8 cellular contexts compared by ENCODE assay signal in genomic region chr9:121286688-121286972, GRCh38. TPM values are rescaled to one million over a fixed set of nuclear protein-coding genes. Genes with fewer than 3 reads are reported as not detected.
DNase-seq lines count a peak whose midpoint lies in the region; ATAC-seq and TF ChIP-seq lines count a peak whose summit lies in the region.

No MANE protein-coding gene starts in this region.

- H3K27me3 Mint-ChIP-seq in chondrocyte (ENCODE audit: low read depth) (no peaks in the 10 kb centered on the region), mesothelial cell of epicardium (ENCODE audit: low read depth) (no peaks in the 10 kb centered on the region)

- H3K4me3 Mint-ChIP-seq in chondrocyte (ENCODE audit: unreplicated experiment) = no peak overlapping the region
- no peak overlapping the region for H3K4me3 Mint-ChIP-seq in mesothelial cell of epicardium

- in situ Hi-C loops in Panc1 (cut with HindIII; ENCODE audit: low pct_unique_long_range_greater_than_20kb, low sequenced_read_pairs) = no loop called here

- H3K36me3 Mint-ChIP-seq in chondrocyte (ENCODE audit: low read depth) (peaks cover 14% of the 10 kb centered on the region), mesothelial cell of epicardium (peaks cover 2% of the 10 kb centered on the region)

- TF ChIP-seq CTCF in Panc1 (IDR thresholded peaks at IDR 0.05) (no peak), chondrocyte (IDR thresholded peaks at IDR 0.05) (no peak), mesothelial cell of epicardium (IDR thresholded peaks at IDR 0.05; ENCODE audit: unreplicated experiment) (no peak)

- DNase-seq in Panc1 (ENCODE audit: low read depth, low spot score) (no peak), chondrocyte (ENCODE audit: low spot score) (no peak), mesothelial cell of epicardium (ENCODE audit: low spot score in 2 of 2, unreplicated experiment in 2 of 2) (no peak), AG20443 (ENCODE audit: low spot score) (no peak), NCI-H524 (lab: John Stamatoyannopoulos, UW) (no peak)

- peak overlapping the region in 1 of 2 experiments; percentile 18; a peak in 1 of 4 replicates for H3K4me3 ChIP-seq in Panc1 (ENCODE audit: low read depth in 2 of 2, low read length in 2 of 2)

- no peaks in the 10 kb centered on the region for H3K9me3 ChIP-seq in Panc1 (ENCODE audit: control insufficient read depth, insufficient read depth, low read depth, low read length)

- H3K27ac ChIP-seq in Panc1 (ENCODE audit: low read length) = peak overlapping the region; percentile 99
- H3K27ac ChIP-seq in temporal lobe (ENCODE audit: low read depth, low read length) = peak overlapping the region; percentile 97

- POLR2A ChIA-PET in Panc1 (lab: Charles Lee) = no interaction called here

- H3K27me3 ChIP-seq in Panc1 (ENCODE audit: control insufficient read depth, insufficient read depth, low read length) = no peaks in the 10 kb centered on the region

- CTCF ChIA-PET in Panc1 (lab: Charles Lee) = interaction anchor here (1.3 kb wide), 1 partner anchor 113 kb away, joined by 3 read pairs; no protein-coding TSS in a partner anchor

- peak overlapping the region; percentile 96 for H3K27ac Mint-ChIP-seq in chondrocyte (ENCODE audit: unreplicated experiment)
- peak overlapping the region; percentile 97 for H3K27ac Mint-ChIP-seq in mesothelial cell of epicardium

- no peaks in the 10 kb centered on the region for H3K36me3 ChIP-seq in Panc1 (ENCODE audit: control insufficient read depth, insufficient read depth, low read length)

- intact Hi-C loops in Panc1 (cut with micrococcal nuclease; ENCODE audit: unreplicated experiment) = no loop called here

- H3K9me3 Mint-ChIP-seq in chondrocyte (ENCODE audit: low read depth) = no peaks in the 10 kb centered on the region
- no peaks in the 10 kb centered on the region for H3K9me3 Mint-ChIP-seq in mesothelial cell of epicardium

- peak; percentile 0; the same call in 1 of the 2 replicates for ATAC-seq in Panc1
- ATAC-seq in HG03045 (IDR thresholded peaks at IDR 0.05; ENCODE audit: unreplicated experiment) = no peak
- ATAC-seq in GM21576 (IDR thresholded peaks at IDR 0.05; ENCODE audit: unreplicated experiment) = no peak

- peaks cover 83% of the 10 kb centered on the region for H3K4me1 Mint-ChIP-seq in chondrocyte (ENCODE audit: low read depth)
- peaks cover 67% of the 10 kb centered on the region for H3K4me1 Mint-ChIP-seq in mesothelial cell of epicardium

- no TSS peak for BruUV-seq in Panc1 (replicated peaks; lab: Mats Ljungman, UMichigan)

- peaks cover 81% of the 10 kb centered on the region for H3K4me1 ChIP-seq in Panc1 (ENCODE audit: control insufficient read depth, insufficient read depth, low read length)

RNA-seq across cellular contexts. Expression of gene GSN, which starts 18.7 kb away (rescaled TPM):
- total RNA-seq in Panc1 (2021; ENCODE audit: unreplicated experiment) = 278 TPM
- 483 TPM for polyA plus RNA-seq in Panc1 (2012; ENCODE audit: insufficient read length)
- 260 to 291 TPM (median 290 TPM) in 3 replicates for total RNA-seq in chondrocyte
- 106 to 114 TPM (median 109 TPM) in 3 replicates for total RNA-seq in mesothelial cell of epicardium
- 18.2 TPM for total RNA-seq in temporal lobe
